In genomic region chr1:187185389-187185788, GRCh38 we compare ENCODE assay signal across 15 cellular contexts.
"Had no signal": no experiment of that assay in that cellular context is flagged by ENCODE, and none has a peak within 500 bp of the region (broad histone marks: within the 10 kb centered on the region; RNA-seq: fewer than 3 reads in every experiment).

No MANE protein-coding gene starts in this region.

- H3K4me3 Mint-ChIP-seq: activated naive CD4-positive, alpha-beta T cell treated with anti-CD3 and anti-CD28 coated beads, Interleukin-2, amount 50 U/mL, for 24 hours; brain; central memory CD8-positive, alpha-beta T cell had no signal

- ATAC-seq: gastrocnemius medialis, heart right ventricle had no signal

- H3K36me3 ChIP-seq: gastrocnemius medialis, heart right ventricle, left ventricle myocardium inferior had no signal

- H3K27me3 ChIP-seq: gastrocnemius medialis, heart right ventricle, ovary had no signal

- H3K4me1 Mint-ChIP-seq: activated naive CD4-positive, alpha-beta T cell treated with anti-CD3 and anti-CD28 coated beads, Interleukin-2, amount 50 U/mL, for 24 hours; brain; central memory CD8-positive, alpha-beta T cell had no signal

- H3K27ac Mint-ChIP-seq: activated naive CD4-positive, alpha-beta T cell treated with anti-CD3 and anti-CD28 coated beads, Interleukin-2, amount 50 U/mL, for 24 hours; brain had no signal

- H3K9me3 ChIP-seq: gastrocnemius medialis, ovary had no signal

- H3K4me1 ChIP-seq: gastrocnemius medialis, heart right ventricle, left ventricle myocardium inferior had no signal

- DNase-seq: activated T-cell treated with anti-CD3 and anti-CD28 coated beads, Interleukin-2, amount 50 U/mL, for 1 hour; amniotic stem cell; cortex of kidney; effector memory CD4-positive, alpha-beta T cell; gastrocnemius medialis; heart right ventricle; left ventricle myocardium inferior; mesenchymal stem cell; ovary; stimulated activated CD4-positive, alpha-beta T cell treated with anti-CD3 and anti-CD28 coated beads, Interleukin-2, amount 100 ng/mL, for 48 hours; stimulated activated naive CD4-positive, alpha-beta T cell treated with Interleukin-2 at 50 U/mL for 16 hours had no signal

- H3K27ac ChIP-seq: epithelial cell of prostate, gastrocnemius medialis, heart right ventricle, left ventricle myocardium inferior, ovary had no signal

- H3K27me3 Mint-ChIP-seq: activated naive CD4-positive, alpha-beta T cell treated with anti-CD3 and anti-CD28 coated beads, Interleukin-2, amount 50 U/mL, for 24 hours; brain; central memory CD8-positive, alpha-beta T cell had no signal

- H3K4me3 ChIP-seq: gastrocnemius medialis, heart right ventricle, left ventricle myocardium inferior, ovary had no signal
